Comparison of ENCODE assay signal across 15 cellular contexts in genomic region chr15:60633426-60633968, GRCh38.
A peak's percentile ranks its signal among the peaks of the same experiment; 100 is the strongest.
DNase-seq lines count a peak whose midpoint lies in the region; ATAC-seq and TF ChIP-seq lines count a peak whose summit lies in the region.
"Had no signal": no experiment of that assay in that cellular context is flagged by ENCODE, and none has a peak within 500 bp of the region (broad histone marks: within the 10 kb centered on the region; RNA-seq: fewer than 3 reads in every experiment).

No MANE protein-coding gene starts in this region.

- H3K9me3 Mint-ChIP-seq in activated T-helper 17 cell treated with anti-CD3 and anti-CD28 coated beads, Interleukin-2, amount 50 U/mL, for 72 hours, result no peaks in the 10 kb centered on the region
- H3K9me3 Mint-ChIP-seq: CD4-positive, CD25-positive, alpha-beta regulatory T cell had no signal

- TF ChIP-seq CTCF in omental fat pad (IDR thresholded peaks at IDR 0.05), result no peak

- no peak for ATAC-seq in activated T-helper 17 cell treated with anti-CD3 and anti-CD28 coated beads, Interleukin-2, amount 50 U/mL, for 72 hours (replicated peaks)
- no peak for ATAC-seq in HG02642 (IDR thresholded peaks at IDR 0.05; ENCODE audit: poor library complexity, unreplicated experiment)
- ATAC-seq in omental fat pad (ENCODE audit: low FRiP score), result no peak
- ATAC-seq: GM12878, HCT116, PC-3 had no signal

- H3K27ac Mint-ChIP-seq in activated T-helper 17 cell treated with anti-CD3 and anti-CD28 coated beads, Interleukin-2, amount 50 U/mL, for 72 hours, result peak overlapping the region; percentile 13
- H3K27ac Mint-ChIP-seq: CD4-positive, CD25-positive, alpha-beta regulatory T cell had no signal

- H3K36me3 Mint-ChIP-seq in activated T-helper 17 cell treated with anti-CD3 and anti-CD28 coated beads, Interleukin-2, amount 50 U/mL, for 72 hours (ENCODE audit: low read depth), result no peaks in the 10 kb centered on the region
- H3K36me3 Mint-ChIP-seq: CD4-positive, CD25-positive, alpha-beta regulatory T cell had no signal

- DNase-seq in NCI-H2029 treated with DMSO at 0.1 percent for 48 hours (lab: John Stamatoyannopoulos, UW) (peak; percentile 18), NCI-H2029 (lab: John Stamatoyannopoulos, UW) (no peak), G401 (ENCODE audit: low spot score) (peak; percentile 46), NCI-H2107 treated with DMSO at 0.1 percent for 48 hours (lab: John Stamatoyannopoulos, UW; ENCODE audit: unreplicated experiment) (peak; percentile 36), DMS114 treated with DMSO at 0.1 percent for 48 hours (lab: John Stamatoyannopoulos, UW; ENCODE audit: unreplicated experiment) (no peak), omental fat pad (ENCODE audit: low spot score) (no peak)
- DNase-seq: AML-193; CD4-positive, CD25-positive, alpha-beta regulatory T cell; MV-4-11; NCI-H187 treated with DMSO at 0.1 percent for 48 hours; PC-3 had no signal

- H3K4me1 Mint-ChIP-seq in activated T-helper 17 cell treated with anti-CD3 and anti-CD28 coated beads, Interleukin-2, amount 50 U/mL, for 72 hours, result peaks cover 14% of the 10 kb centered on the region

- H3K27me3 Mint-ChIP-seq in activated T-helper 17 cell treated with anti-CD3 and anti-CD28 coated beads, Interleukin-2, amount 50 U/mL, for 72 hours, result no peaks in the 10 kb centered on the region

- no peak overlapping the region for H3K4me3 Mint-ChIP-seq in activated T-helper 17 cell treated with anti-CD3 and anti-CD28 coated beads, Interleukin-2, amount 50 U/mL, for 72 hours
- H3K4me3 Mint-ChIP-seq: CD4-positive, CD25-positive, alpha-beta regulatory T cell had no signal

- in situ Hi-C loops in G401 (cut with HindIII; ENCODE audit: low sequenced_read_pairs), result no loop called here

Comparison
In these comparisons a context has a peak if more than half of its experiments do, and no peak if none do; other contexts are left out.
1. DNase-seq: peak in NCI-H2029 treated with DMSO at 0.1 percent for 48 hours (single experiment), G401 (single experiment) and NCI-H2107 treated with DMSO at 0.1 percent for 48 hours (single experiment); none in NCI-H2029 (single experiment), DMS114 treated with DMSO at 0.1 percent for 48 hours (single experiment) and omental fat pad (single experiment).